Comparison of ENCODE assay signal across 1 cellular context in the genomic region with DNA sequence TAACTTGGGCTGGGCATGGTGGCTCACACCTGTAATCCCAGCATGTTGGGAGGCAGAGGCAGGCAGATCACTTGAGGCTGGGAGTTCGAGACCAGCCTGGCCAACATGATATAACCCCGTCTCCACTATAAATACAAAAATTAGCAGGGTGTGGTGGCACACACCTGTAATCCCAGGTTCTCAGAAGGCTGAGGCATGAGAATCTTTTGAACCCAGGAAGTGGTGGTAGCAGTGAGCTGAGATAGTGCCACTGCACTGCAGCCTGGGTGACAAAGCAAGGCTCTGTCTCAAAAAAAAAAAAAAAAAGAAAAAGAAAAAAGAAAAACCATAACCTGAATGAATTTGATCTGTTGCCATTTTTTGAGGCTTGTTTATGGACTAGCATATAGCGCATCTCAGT. TPM values are rescaled to one million over a fixed set of nuclear protein-coding genes. Genes with fewer than 3 reads are reported as not detected.
"Had no signal": no experiment of that assay in that cellular context is flagged by ENCODE, and none has a peak within 500 bp of the region (broad histone marks: within the 10 kb centered on the region; RNA-seq: fewer than 3 reads in every experiment).

No MANE protein-coding gene starts in this region.

RNA-seq across cellular contexts. Expression of a gene that starts 44.6 kb away (rescaled TPM):
- total RNA-seq: activated CD8-positive, alpha-beta memory T cell treated with anti-CD3 and anti-CD28 coated beads, Interleukin-2, amount 10 ng/mL, durations not matched to agents 7 days and 5 days had no signal
